1 cellular context compared by ENCODE assay signal in the genomic region with DNA sequence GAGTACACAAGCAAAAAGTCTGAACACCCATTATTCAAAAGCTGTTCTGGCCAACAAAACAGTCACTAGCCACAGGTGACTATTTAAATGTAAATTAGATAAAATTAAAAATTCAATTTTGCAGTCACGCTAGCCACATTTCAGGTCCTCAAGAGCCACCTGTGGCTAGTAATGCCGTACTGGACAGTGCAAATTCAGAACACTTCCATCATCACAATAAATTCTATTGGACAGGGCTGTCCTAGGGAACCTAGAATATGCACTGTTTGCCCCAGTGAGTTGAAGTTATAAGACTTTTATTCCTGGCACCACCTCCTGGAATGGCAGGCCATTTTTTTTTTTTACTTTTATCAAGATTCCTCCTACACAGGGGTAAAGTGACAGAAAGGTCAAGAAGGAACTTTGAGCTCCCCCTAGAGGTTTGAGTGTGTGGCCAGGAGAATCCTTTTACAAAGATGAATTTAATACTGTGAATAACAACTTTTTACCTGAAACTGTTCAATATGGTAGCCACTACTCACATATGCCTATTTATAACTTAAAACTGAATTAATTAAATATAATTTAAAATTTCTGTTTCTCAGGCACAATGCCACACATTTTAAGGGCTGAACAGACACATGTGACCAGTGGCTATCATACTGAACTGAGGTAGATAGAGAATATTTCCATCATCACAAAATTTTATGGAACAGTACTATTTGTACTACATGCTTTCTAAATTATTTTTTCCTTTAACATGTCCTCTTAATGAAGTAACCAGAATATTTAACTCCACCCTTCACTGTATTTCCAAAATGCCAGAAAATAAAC.
TF ChIP-seq lines count a peak whose summit lies in the region.

No MANE protein-coding gene starts in this region.

TF ChIP-seq in K562, 482 proteins besides CTCF, POLR2A, EP300 and RAD21 (continues in another document):
- TF ChIP-seq KLF16 (IDR thresholded peaks at IDR 0.05) (0 out of 2 replicates have a peak, but pooled peaks have one; percentile 26), ZNF134 (CRISPR knock-in tag; conservative IDR thresholded peaks at IDR 0.05) (no peak), RHOXF2B (CRISPR knock-in tag; conservative IDR thresholded peaks at IDR 0.05) (no peak), ETV5 (CRISPR knock-in tag; IDR thresholded peaks at IDR 0.05; ENCODE audit: low read depth) (no peak), CBX5 (IDR thresholded peaks at IDR 0.05; ENCODE audit: borderline replicate concordance, low read depth) (no peak), ZNF384 (IDR thresholded peaks at IDR 0.05; ENCODE audit: low read depth, low read length) (peak; percentile 95), KLF6 (CRISPR knock-in tag; IDR thresholded peaks at IDR 0.05; ENCODE audit: borderline replicate concordance) (no peak), RFX1 (IDR thresholded peaks at IDR 0.05) (no peak), TFAM (CRISPR knock-in tag; conservative IDR thresholded peaks at IDR 0.05) (no peak), SPI1 (IDR thresholded peaks at IDR 0.05; ENCODE audit: borderline replicate concordance, low read depth, low read length) (no peak), DMBX1 (CRISPR knock-in tag; IDR thresholded peaks at IDR 0.05; ENCODE audit: borderline replicate concordance) (no peak), SMAD3 (CRISPR knock-in tag; conservative IDR thresholded peaks at IDR 0.05) (no peak), ESRRA (IDR thresholded peaks at IDR 0.05; ENCODE audit: borderline replicate concordance, low read depth) (peak; percentile 70; the same call in 1 of the 2 replicates), ZNF165 (CRISPR knock-in tag; IDR thresholded peaks at IDR 0.05; ENCODE audit: borderline replicate concordance) (no peak), ZFP1 (CRISPR knock-in tag; IDR thresholded peaks at IDR 0.05) (no peak), HNRNPL (IDR thresholded peaks at IDR 0.05; ENCODE audit: low read depth, low read length) (no peak), SMARCC2 (IDR thresholded peaks at IDR 0.05; ENCODE audit: low read depth) (no peak), ZBTB7A (IDR thresholded peaks at IDR 0.05; ENCODE audit: borderline replicate concordance, control insufficient read depth, low read depth, low read length) (no peak), SETDB1 (IDR thresholded peaks at IDR 0.05; ENCODE audit: low read length) (no peak), CBX2 (IDR thresholded peaks at IDR 0.05; ENCODE audit: insufficient read depth, low read length, poor library complexity, severe bottlenecking) (no peak), RCOR1 (IDR thresholded peaks at IDR 0.05; ENCODE audit: borderline replicate concordance in 1 of 2, low read depth in 2 of 2, low read length in 2 of 2) (0 out of 4 replicates have a peak, but pooled peaks of 1 of the 2 experiments have one; percentile 27), PML (IDR thresholded peaks at IDR 0.05; ENCODE audit: low read length) (no peak), ZNF224 (CRISPR knock-in tag; IDR thresholded peaks at IDR 0.05) (no peak), HDAC2 (IDR thresholded peaks at IDR 0.05) (no peak), HOXB6 (CRISPR knock-in tag; IDR thresholded peaks at IDR 0.05; ENCODE audit: borderline replicate concordance) (no peak), EGR1 (conservative IDR thresholded peaks at IDR 0.05) (0 out of 2 replicates have a peak, but pooled peaks have one; percentile 27), HLTF (IDR thresholded peaks at IDR 0.05) (no peak), ZNF175 (CRISPR knock-in tag; IDR thresholded peaks at IDR 0.05; ENCODE audit: low read depth) (no peak)
- TF ChIP-seq, protein P1, sequence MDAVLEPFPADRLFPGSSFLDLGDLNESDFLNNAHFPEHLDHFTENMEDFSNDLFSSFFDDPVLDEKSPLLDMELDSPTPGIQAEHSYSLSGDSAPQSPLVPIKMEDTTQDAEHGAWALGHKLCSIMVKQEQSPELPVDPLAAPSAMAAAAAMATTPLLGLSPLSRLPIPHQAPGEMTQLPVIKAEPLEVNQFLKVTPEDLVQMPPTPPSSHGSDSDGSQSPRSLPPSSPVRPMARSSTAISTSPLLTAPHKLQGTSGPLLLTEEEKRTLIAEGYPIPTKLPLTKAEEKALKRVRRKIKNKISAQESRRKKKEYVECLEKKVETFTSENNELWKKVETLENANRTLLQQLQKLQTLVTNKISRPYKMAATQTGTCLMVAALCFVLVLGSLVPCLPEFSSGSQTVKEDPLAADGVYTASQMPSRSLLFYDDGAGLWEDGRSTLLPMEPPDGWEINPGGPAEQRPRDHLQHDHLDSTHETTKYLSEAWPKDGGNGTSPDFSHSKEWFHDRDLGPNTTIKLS (IDR thresholded peaks at IDR 0.05; ENCODE audit: borderline replicate concordance, low read depth) = no peak
- TF ChIP-seq, protein P2, sequence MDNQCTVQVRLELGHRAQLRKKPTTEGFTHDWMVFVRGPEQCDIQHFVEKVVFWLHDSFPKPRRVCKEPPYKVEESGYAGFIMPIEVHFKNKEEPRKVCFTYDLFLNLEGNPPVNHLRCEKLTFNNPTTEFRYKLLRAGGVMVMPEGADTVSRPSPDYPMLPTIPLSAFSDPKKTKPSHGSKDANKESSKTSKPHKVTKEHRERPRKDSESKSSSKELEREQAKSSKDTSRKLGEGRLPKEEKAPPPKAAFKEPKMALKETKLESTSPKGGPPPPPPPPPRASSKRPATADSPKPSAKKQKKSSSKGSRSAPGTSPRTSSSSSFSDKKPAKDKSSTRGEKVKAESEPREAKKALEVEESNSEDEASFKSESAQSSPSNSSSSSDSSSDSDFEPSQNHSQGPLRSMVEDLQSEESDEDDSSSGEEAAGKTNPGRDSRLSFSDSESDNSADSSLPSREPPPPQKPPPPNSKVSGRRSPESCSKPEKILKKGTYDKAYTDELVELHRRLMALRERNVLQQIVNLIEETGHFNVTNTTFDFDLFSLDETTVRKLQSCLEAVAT (IDR thresholded peaks at IDR 0.05) = no peak
- TF ChIP-seq, protein P3, sequence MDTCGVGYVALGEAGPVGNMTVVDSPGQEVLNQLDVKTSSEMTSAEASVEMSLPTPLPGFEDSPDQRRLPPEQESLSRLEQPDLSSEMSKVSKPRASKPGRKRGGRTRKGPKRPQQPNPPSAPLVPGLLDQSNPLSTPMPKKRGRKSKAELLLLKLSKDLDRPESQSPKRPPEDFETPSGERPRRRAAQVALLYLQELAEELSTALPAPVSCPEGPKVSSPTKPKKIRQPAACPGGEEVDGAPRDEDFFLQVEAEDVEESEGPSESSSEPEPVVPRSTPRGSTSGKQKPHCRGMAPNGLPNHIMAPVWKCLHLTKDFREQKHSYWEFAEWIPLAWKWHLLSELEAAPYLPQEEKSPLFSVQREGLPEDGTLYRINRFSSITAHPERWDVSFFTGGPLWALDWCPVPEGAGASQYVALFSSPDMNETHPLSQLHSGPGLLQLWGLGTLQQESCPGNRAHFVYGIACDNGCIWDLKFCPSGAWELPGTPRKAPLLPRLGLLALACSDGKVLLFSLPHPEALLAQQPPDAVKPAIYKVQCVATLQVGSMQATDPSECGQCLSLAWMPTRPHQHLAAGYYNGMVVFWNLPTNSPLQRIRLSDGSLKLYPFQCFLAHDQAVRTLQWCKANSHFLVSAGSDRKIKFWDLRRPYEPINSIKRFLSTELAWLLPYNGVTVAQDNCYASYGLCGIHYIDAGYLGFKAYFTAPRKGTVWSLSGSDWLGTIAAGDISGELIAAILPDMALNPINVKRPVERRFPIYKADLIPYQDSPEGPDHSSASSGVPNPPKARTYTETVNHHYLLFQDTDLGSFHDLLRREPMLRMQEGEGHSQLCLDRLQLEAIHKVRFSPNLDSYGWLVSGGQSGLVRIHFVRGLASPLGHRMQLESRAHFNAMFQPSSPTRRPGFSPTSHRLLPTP (IDR thresholded peaks at IDR 0.05; ENCODE audit: borderline replicate concordance, extremely low read depth, insufficient read length) = no peak
- TF ChIP-seq, protein P4, sequence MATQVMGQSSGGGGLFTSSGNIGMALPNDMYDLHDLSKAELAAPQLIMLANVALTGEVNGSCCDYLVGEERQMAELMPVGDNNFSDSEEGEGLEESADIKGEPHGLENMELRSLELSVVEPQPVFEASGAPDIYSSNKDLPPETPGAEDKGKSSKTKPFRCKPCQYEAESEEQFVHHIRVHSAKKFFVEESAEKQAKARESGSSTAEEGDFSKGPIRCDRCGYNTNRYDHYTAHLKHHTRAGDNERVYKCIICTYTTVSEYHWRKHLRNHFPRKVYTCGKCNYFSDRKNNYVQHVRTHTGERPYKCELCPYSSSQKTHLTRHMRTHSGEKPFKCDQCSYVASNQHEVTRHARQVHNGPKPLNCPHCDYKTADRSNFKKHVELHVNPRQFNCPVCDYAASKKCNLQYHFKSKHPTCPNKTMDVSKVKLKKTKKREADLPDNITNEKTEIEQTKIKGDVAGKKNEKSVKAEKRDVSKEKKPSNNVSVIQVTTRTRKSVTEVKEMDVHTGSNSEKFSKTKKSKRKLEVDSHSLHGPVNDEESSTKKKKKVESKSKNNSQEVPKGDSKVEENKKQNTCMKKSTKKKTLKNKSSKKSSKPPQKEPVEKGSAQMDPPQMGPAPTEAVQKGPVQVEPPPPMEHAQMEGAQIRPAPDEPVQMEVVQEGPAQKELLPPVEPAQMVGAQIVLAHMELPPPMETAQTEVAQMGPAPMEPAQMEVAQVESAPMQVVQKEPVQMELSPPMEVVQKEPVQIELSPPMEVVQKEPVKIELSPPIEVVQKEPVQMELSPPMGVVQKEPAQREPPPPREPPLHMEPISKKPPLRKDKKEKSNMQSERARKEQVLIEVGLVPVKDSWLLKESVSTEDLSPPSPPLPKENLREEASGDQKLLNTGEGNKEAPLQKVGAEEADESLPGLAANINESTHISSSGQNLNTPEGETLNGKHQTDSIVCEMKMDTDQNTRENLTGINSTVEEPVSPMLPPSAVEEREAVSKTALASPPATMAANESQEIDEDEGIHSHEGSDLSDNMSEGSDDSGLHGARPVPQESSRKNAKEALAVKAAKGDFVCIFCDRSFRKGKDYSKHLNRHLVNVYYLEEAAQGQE (CRISPR knock-in tag; IDR thresholded peaks at IDR 0.05; ENCODE audit: low read depth) = no peak
- TF ChIP-seq, protein P5, sequence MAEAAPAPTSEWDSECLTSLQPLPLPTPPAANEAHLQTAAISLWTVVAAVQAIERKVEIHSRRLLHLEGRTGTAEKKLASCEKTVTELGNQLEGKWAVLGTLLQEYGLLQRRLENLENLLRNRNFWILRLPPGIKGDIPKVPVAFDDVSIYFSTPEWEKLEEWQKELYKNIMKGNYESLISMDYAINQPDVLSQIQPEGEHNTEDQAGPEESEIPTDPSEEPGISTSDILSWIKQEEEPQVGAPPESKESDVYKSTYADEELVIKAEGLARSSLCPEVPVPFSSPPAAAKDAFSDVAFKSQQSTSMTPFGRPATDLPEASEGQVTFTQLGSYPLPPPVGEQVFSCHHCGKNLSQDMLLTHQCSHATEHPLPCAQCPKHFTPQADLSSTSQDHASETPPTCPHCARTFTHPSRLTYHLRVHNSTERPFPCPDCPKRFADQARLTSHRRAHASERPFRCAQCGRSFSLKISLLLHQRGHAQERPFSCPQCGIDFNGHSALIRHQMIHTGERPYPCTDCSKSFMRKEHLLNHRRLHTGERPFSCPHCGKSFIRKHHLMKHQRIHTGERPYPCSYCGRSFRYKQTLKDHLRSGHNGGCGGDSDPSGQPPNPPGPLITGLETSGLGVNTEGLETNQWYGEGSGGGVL (CRISPR knock-in tag; IDR thresholded peaks at IDR 0.05) = no peak
- TF ChIP-seq, protein P6, sequence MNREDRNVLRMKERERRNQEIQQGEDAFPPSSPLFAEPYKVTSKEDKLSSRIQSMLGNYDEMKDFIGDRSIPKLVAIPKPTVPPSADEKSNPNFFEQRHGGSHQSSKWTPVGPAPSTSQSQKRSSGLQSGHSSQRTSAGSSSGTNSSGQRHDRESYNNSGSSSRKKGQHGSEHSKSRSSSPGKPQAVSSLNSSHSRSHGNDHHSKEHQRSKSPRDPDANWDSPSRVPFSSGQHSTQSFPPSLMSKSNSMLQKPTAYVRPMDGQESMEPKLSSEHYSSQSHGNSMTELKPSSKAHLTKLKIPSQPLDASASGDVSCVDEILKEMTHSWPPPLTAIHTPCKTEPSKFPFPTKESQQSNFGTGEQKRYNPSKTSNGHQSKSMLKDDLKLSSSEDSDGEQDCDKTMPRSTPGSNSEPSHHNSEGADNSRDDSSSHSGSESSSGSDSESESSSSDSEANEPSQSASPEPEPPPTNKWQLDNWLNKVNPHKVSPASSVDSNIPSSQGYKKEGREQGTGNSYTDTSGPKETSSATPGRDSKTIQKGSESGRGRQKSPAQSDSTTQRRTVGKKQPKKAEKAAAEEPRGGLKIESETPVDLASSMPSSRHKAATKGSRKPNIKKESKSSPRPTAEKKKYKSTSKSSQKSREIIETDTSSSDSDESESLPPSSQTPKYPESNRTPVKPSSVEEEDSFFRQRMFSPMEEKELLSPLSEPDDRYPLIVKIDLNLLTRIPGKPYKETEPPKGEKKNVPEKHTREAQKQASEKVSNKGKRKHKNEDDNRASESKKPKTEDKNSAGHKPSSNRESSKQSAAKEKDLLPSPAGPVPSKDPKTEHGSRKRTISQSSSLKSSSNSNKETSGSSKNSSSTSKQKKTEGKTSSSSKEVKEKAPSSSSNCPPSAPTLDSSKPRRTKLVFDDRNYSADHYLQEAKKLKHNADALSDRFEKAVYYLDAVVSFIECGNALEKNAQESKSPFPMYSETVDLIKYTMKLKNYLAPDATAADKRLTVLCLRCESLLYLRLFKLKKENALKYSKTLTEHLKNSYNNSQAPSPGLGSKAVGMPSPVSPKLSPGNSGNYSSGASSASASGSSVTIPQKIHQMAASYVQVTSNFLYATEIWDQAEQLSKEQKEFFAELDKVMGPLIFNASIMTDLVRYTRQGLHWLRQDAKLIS (CRISPR knock-in tag; IDR thresholded peaks at IDR 0.05) = no peak
- TF ChIP-seq, protein P7, sequence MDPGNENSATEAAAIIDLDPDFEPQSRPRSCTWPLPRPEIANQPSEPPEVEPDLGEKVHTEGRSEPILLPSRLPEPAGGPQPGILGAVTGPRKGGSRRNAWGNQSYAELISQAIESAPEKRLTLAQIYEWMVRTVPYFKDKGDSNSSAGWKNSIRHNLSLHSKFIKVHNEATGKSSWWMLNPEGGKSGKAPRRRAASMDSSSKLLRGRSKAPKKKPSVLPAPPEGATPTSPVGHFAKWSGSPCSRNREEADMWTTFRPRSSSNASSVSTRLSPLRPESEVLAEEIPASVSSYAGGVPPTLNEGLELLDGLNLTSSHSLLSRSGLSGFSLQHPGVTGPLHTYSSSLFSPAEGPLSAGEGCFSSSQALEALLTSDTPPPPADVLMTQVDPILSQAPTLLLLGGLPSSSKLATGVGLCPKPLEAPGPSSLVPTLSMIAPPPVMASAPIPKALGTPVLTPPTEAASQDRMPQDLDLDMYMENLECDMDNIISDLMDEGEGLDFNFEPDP (CRISPR knock-in tag; IDR thresholded peaks at IDR 0.05) = no peak
- TF ChIP-seq, protein P8, sequence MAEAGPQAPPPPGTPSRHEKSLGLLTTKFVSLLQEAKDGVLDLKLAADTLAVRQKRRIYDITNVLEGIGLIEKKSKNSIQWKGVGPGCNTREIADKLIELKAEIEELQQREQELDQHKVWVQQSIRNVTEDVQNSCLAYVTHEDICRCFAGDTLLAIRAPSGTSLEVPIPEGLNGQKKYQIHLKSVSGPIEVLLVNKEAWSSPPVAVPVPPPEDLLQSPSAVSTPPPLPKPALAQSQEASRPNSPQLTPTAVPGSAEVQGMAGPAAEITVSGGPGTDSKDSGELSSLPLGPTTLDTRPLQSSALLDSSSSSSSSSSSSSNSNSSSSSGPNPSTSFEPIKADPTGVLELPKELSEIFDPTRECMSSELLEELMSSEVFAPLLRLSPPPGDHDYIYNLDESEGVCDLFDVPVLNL (CRISPR knock-in tag; IDR thresholded peaks at IDR 0.05; ENCODE audit: low read depth) = no peak
- TF ChIP-seq, protein P9, sequence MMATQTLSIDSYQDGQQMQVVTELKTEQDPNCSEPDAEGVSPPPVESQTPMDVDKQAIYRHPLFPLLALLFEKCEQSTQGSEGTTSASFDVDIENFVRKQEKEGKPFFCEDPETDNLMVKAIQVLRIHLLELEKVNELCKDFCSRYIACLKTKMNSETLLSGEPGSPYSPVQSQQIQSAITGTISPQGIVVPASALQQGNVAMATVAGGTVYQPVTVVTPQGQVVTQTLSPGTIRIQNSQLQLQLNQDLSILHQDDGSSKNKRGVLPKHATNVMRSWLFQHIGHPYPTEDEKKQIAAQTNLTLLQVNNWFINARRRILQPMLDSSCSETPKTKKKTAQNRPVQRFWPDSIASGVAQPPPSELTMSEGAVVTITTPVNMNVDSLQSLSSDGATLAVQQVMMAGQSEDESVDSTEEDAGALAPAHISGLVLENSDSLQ (IDR thresholded peaks at IDR 0.05) = 0 out of 2 replicates have a peak, but pooled peaks have one; percentile 36
